6 cellular contexts compared by ENCODE assay signal in the genomic region with DNA sequence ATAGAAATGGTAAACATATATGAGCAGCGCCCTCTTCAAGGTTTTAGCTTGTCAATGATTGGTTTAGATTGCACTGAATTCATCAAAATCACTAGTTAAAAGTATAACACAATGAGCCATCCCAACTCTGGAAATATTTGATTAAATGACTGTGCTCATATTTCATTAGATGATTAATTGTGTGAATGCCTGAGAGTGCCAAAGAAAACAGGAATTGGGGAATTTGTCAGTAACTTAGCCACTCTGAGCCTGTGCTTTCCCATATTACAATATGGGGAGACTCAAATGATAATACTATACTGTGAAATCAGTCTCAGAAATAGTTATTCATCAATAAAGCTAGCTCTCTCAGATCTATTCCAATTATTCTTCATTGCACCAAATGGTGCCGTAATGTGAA.
"Had no signal": no experiment of that assay in that cellular context is flagged by ENCODE, and none has a peak within 500 bp of the region (broad histone marks: within the 10 kb centered on the region; RNA-seq: fewer than 3 reads in every experiment).

No MANE protein-coding gene starts in this region.

- DNase-seq: IMR-90, KBM-7 had no signal

- H3K27ac ChIP-seq: HL-60 had no signal

- FAIRE-seq: HepG2, HTR-8/SVneo, K562 had no signal

- H3K4me3 ChIP-seq: K562 had no signal
